In genomic region chr9:131125288-131126058, GRCh38 we compare ENCODE assay signal across 8 cellular contexts. TPM values are rescaled to one million over a fixed set of nuclear protein-coding genes. Genes with fewer than 3 reads are reported as not detected.
DNase-seq lines count a peak whose midpoint lies in the region; ATAC-seq lines count a peak whose summit lies in the region.

Gene NUP214, plus strand, starts transcription at chr9:131125586. Its CDS starts 119 bp downstream, at chr9:131125705.

- no peaks in the 10 kb centered on the region for H3K9me3 Mint-ChIP-seq in dendritic cell treated with granulocyte-macrophage colony-stimulating factor and Interleukin-4, amounts not matched to agents 40 ng/mL and 50 ng/mL, for 4 days

- no peaks in the 10 kb centered on the region for H3K27me3 ChIP-seq in BLaER1 treated with 17β-estradiol and CSF1 and Interleukin-3, amounts not matched to agents 10 nM and 100 nM

- no peaks in the 10 kb centered on the region for H3K27me3 Mint-ChIP-seq in dendritic cell treated with granulocyte-macrophage colony-stimulating factor and Interleukin-4, amounts not matched to agents 40 ng/mL and 50 ng/mL, for 4 days

- H3K27ac ChIP-seq in BLaER1 treated with 17β-estradiol and CSF1 and Interleukin-3, amounts not matched to agents 10 nM and 100 nM, result peak within 1 kb of the TSS; percentile 78 to 92 (median 83)

- intact Hi-C loops in dendritic cell treated with granulocyte-macrophage colony-stimulating factor and Interleukin-4, amounts not matched to agents 40 ng/mL and 50 ng/mL, for 4 days (cut with micrococcal nuclease), result no loop called here

- ATAC-seq in GM19351 (IDR thresholded peaks at IDR 0.05; ENCODE audit: unreplicated experiment) (peak; percentile 98), HG03521 (IDR thresholded peaks at IDR 0.05; ENCODE audit: unreplicated experiment) (peak; percentile 97), left lobe of liver (peak; percentile 95)

- peaks cover 32 to 40% (median 39%) of the 10 kb centered on the region in 11 experiments for H3K36me3 ChIP-seq in BLaER1 treated with 17β-estradiol and CSF1 and Interleukin-3, amounts not matched to agents 10 nM and 100 nM

- H3K9me3 ChIP-seq in BLaER1 treated with 17β-estradiol and CSF1 and Interleukin-3, amounts not matched to agents 10 nM and 100 nM (replicated peaks in 1 of 11), result no peaks in the 10 kb centered on the region

- H3K4me3 ChIP-seq in BLaER1 treated with 17β-estradiol and CSF1 and Interleukin-3, amounts not matched to agents 10 nM and 100 nM, result peak within 1 kb of the TSS; percentile 78 to 92 (median 84)

- H3K4me1 Mint-ChIP-seq in dendritic cell treated with granulocyte-macrophage colony-stimulating factor and Interleukin-4, amounts not matched to agents 40 ng/mL and 50 ng/mL, for 4 days (ENCODE audit: low read depth), result peaks cover 18% of the 10 kb centered on the region

- H3K4me3 Mint-ChIP-seq in dendritic cell treated with granulocyte-macrophage colony-stimulating factor and Interleukin-4, amounts not matched to agents 40 ng/mL and 50 ng/mL, for 4 days, result peak within 1 kb of the TSS; percentile 96

- peak; percentile 99 for DNase-seq in NCI-H748 (lab: John Stamatoyannopoulos, UW; ENCODE audit: unreplicated experiment)
- DNase-seq in activated CD4-positive, alpha-beta T cell treated with anti-CD3 and anti-CD28 coated beads, Interleukin-2, amount 50 U/mL, for 24 hours (ENCODE audit: low read depth in 1 of 2, low spot score in 1 of 2), result peak; percentile 100
- DNase-seq in left lobe of liver (ENCODE audit: low spot score), result peak; percentile 99
- DNase-seq in stimulated activated CD4-positive, alpha-beta T cell treated with anti-CD3 and anti-CD28 coated beads, Interleukin-2, amount 100 ng/mL, for 4 hours (ENCODE audit: low read depth), result peak; percentile 99

- H3K27ac Mint-ChIP-seq in dendritic cell treated with granulocyte-macrophage colony-stimulating factor and Interleukin-4, amounts not matched to agents 40 ng/mL and 50 ng/mL, for 4 days, result peak within 1 kb of the TSS; percentile 96

- H3K4me1 ChIP-seq in BLaER1 treated with 17β-estradiol and CSF1 and Interleukin-3, amounts not matched to agents 10 nM and 100 nM, result peaks cover 18 to 23% (median 19%) of the 10 kb centered on the region in 10 experiments

- peaks cover 0 to 24% (median 0%) of the 10 kb centered on the region in 11 experiments; a peak in 6 of 22 replicates for H4K20me1 ChIP-seq in BLaER1 treated with 17β-estradiol and CSF1 and Interleukin-3, amounts not matched to agents 10 nM and 100 nM

- H3K4me2 ChIP-seq in BLaER1 treated with 17β-estradiol and CSF1 and Interleukin-3, amounts not matched to agents 10 nM and 100 nM, result peak within 1 kb of the TSS; percentile 89 to 99 (median 95)

- H3K9ac ChIP-seq in BLaER1 treated with 17β-estradiol and CSF1 and Interleukin-3, amounts not matched to agents 10 nM and 100 nM, result peak within 1 kb of the TSS; percentile 85 to 97 (median 91)

- H3K36me3 Mint-ChIP-seq in dendritic cell treated with granulocyte-macrophage colony-stimulating factor and Interleukin-4, amounts not matched to agents 40 ng/mL and 50 ng/mL, for 4 days (ENCODE audit: low read depth), result peaks cover 43% of the 10 kb centered on the region

RNA-seq across cellular contexts. Expression of gene NUP214, which starts in this region (rescaled TPM):
- 21.9 TPM for total RNA-seq in left lobe of liver

Comparison
In these comparisons a context has a peak if more than half of its experiments do, and no peak if none do; other contexts are left out.
1. Peak in every context shown above with its lines: DNase-seq, ATAC-seq, H3K4me3 ChIP-seq and H3K27ac ChIP-seq.